19 cellular contexts compared by ENCODE assay signal in the genomic region with DNA sequence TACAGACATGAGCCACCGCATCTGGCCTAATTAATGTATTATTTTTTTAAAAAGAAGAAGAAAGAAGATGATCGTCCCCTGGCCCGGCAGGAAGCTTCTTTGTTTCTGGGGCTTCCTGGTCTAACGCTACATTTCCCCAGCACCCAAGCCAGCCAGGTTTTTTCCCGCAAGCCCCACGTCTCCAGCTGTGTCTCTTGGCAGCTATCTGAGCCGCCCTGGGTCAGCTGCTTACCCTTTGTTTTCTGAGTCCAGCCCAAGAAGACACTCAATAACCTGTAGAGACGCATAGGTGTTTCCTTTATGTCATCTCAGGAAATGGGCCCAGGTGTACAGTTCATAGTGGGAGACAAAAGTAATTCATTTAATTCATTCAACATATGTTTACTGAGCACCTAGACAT.
DNase-seq lines count a peak whose midpoint lies in the region; ATAC-seq, FAIRE-seq and TF ChIP-seq lines count a peak whose summit lies in the region.
"Had no signal": no experiment of that assay in that cellular context is flagged by ENCODE, and none has a peak within 500 bp of the region (broad histone marks: within the 10 kb centered on the region; RNA-seq: fewer than 3 reads in every experiment).

No MANE protein-coding gene starts in this region.

- CTCF ChIA-PET in HEK293 (lab: Yijun Ruan, JAX) = interaction anchor here (0.6 to 1.4 kb wide), 4 partner anchors 31 to 239 kb away, joined by 3 to 5 read pairs (median 3); no protein-coding TSS in a partner anchor
- CTCF ChIA-PET in endothelial cell of umbilical vein (lab: Charles Lee) = interaction anchor here (1.1 to 1.3 kb wide), 3 partner anchors 50 to 240 kb away, joined by 4 to 5 read pairs (median 4); no protein-coding TSS in a partner anchor

- no peak overlapping the region for H3K4me2 ChIP-seq in endothelial cell of umbilical vein (ENCODE audit: insufficient read depth, low read length)

- POLR2A ChIA-PET in HEK293 (lab: Yijun Ruan, JAX) (no interaction called here), endothelial cell of umbilical vein (lab: Charles Lee) (no interaction called here)

- TF ChIP-seq CTCF in left ventricle myocardium inferior (IDR thresholded peaks at IDR 0.05; ENCODE audit: borderline replicate concordance) = no peak
- TF ChIP-seq CTCF in HEK293 (tag by site-specific recombination; IDR thresholded peaks at IDR 0.05) = no peak
- TF ChIP-seq CTCF in endothelial cell of umbilical vein (IDR thresholded peaks at IDR 0.05; ENCODE audit: extremely low read depth in 1 of 2, insufficient read depth in 1 of 2, low read depth in 1 of 2, low read length in 2 of 2) = no peak

- DNase-seq in left ventricle myocardium inferior (no peak), cardiac septum (ENCODE audit: low spot score) (no peak), NCI-H2081 treated with DMSO at 0.1 percent for 48 hours (lab: John Stamatoyannopoulos, UW) (peak; percentile 8), endothelial cell of umbilical vein (ENCODE audit: low read depth, low spot score) (peak; percentile 23), epidermal melanocyte (ENCODE audit: insufficient read length, low spot score) (no peak)
- DNase-seq: ACHN, EL, GF-D8, H7, HFFc6, NCI-H187 treated with DMSO at 0.1 percent for 48 hours, NCI-H510A, NCI-H82, OCI-M1, T-helper 17 cell had no signal

- H2AFZ ChIP-seq in endothelial cell of umbilical vein (ENCODE audit: low read depth, low read length) = no peak overlapping the region

- no peak for FAIRE-seq in endothelial cell of umbilical vein (lab: Jason Lieb, UNC)
- FAIRE-seq: D721Med, RCC 7860 had no signal

- H4K20me1 ChIP-seq in endothelial cell of umbilical vein (replicated peaks; ENCODE audit: control insufficient read depth, extremely low read depth, insufficient read depth, low read length) = no peaks in the 10 kb centered on the region

- no TSS peak for BruUV-seq in endothelial cell of umbilical vein (replicated peaks; lab: Mats Ljungman, UMichigan)

- intact Hi-C loops in left ventricle myocardium inferior (cut with micrococcal nuclease) (no loop called here), cardiac septum (cut with DNase I) (no loop called here), endothelial cell of umbilical vein (cut with micrococcal nuclease) (loop anchor here (5.0 kb wide), 1 partner anchor 197 kb away; no protein-coding TSS in a partner anchor)

- H3K36me3 ChIP-seq in left ventricle myocardium inferior (no peaks in the 10 kb centered on the region), HEK293 (ENCODE audit: control insufficient read depth in 2 of 2, insufficient read depth in 1 of 2, low read length in 2 of 2) (no peaks in the 10 kb centered on the region), endothelial cell of umbilical vein (ENCODE audit: control insufficient read depth in 2 of 2, extremely low read depth in 1 of 2, insufficient read depth in 2 of 2, low read length in 2 of 2) (no peaks in the 10 kb centered on the region)

- H3K4me1 ChIP-seq in left ventricle myocardium inferior (peaks cover 9% of the 10 kb centered on the region), HEK293 (ENCODE audit: control insufficient read depth, insufficient read depth, low read length) (no peaks in the 10 kb centered on the region; the same call in 1 of the 2 replicates), endothelial cell of umbilical vein (ENCODE audit: control insufficient read depth, extremely low read depth, insufficient read depth, low read length) (peaks cover 2% of the 10 kb centered on the region)

- dilution Hi-C loops in endothelial cell of umbilical vein (cut with MboI; ENCODE audit: extremely low pct_ligation_motif_present, low sequenced_read_pairs) = no loop called here

- peak overlapping the region; percentile 36 for H3K27ac ChIP-seq in left ventricle myocardium inferior (replicated peaks)
- H3K27ac ChIP-seq in HEK293 (ENCODE audit: extremely low read depth, low read depth, low read length) = no peak overlapping the region
- no peak overlapping the region for H3K27ac ChIP-seq in endothelial cell of umbilical vein (ENCODE audit: insufficient read depth, low read depth, low read length)

- H3K9ac ChIP-seq in endothelial cell of umbilical vein (replicated peaks; ENCODE audit: extremely low read depth, insufficient read depth, low read length) = no peak overlapping the region

- H3K79me2 ChIP-seq in endothelial cell of umbilical vein (ENCODE audit: control insufficient read depth, insufficient read depth, low read length) = no peaks in the 10 kb centered on the region

- no peaks in the 10 kb centered on the region for H3K9me1 ChIP-seq in endothelial cell of umbilical vein (replicated peaks; ENCODE audit: control insufficient read depth, extremely low read depth, insufficient read depth, low read length)

- ATAC-seq in GM19035 (IDR thresholded peaks at IDR 0.05; ENCODE audit: unreplicated experiment) = no peak
- ATAC-seq: T-helper 17 cell had no signal

- no peak overlapping the region for H3K4me3 ChIP-seq in left ventricle myocardium inferior
- H3K4me3 ChIP-seq in HEK293 (ENCODE audit: low read depth, low read length) = no peak overlapping the region
- no peak overlapping the region for H3K4me3 ChIP-seq in endothelial cell of umbilical vein (replicated peaks in 1 of 3; ENCODE audit: insufficient read depth in 1 of 3, low read depth in 1 of 3, low read length in 3 of 3)

- no peaks in the 10 kb centered on the region for H3K9me3 ChIP-seq in left ventricle myocardium inferior (replicated peaks)
- H3K9me3 ChIP-seq in HEK293 (ENCODE audit: control insufficient read depth, insufficient read depth, low read depth, low read length) = no peaks in the 10 kb centered on the region
- no peaks in the 10 kb centered on the region for H3K9me3 ChIP-seq in endothelial cell of umbilical vein (replicated peaks; ENCODE audit: control insufficient read depth, insufficient read depth, low read length)

- peaks cover 3% of the 10 kb centered on the region for H3K27me3 ChIP-seq in left ventricle myocardium inferior (ENCODE audit: low read depth)
- no peaks in the 10 kb centered on the region for H3K27me3 ChIP-seq in endothelial cell of umbilical vein (ENCODE audit: control insufficient read depth in 2 of 2, insufficient read depth in 2 of 2, low read length in 2 of 2)

- TF ChIP-seq POLR2A in endothelial cell of umbilical vein (IDR thresholded peaks at IDR 0.05; ENCODE audit: low read depth, low read length) = no peak

TF ChIP-seq in HEK293, 187 proteins besides CTCF, POLR2A, EP300 and RAD21:
- TF ChIP-seq ZFHX2 (tag by site-specific recombination; conservative IDR thresholded peaks at IDR 0.05) = no peak
- TF ChIP-seq ZNF664 (tag by site-specific recombination; IDR thresholded peaks at IDR 0.05) = 0 out of 2 replicates have a peak, but pooled peaks have one; percentile 20

TF ChIP-seq in endothelial cell of umbilical vein, 7 proteins besides CTCF, POLR2A, EP300 and RAD21:
- TF ChIP-seq POLR2AphosphoS5 (IDR thresholded peaks at IDR 0.05; ENCODE audit: insufficient read depth, low read depth, low read length) = no peak
- no peak for TF ChIP-seq GATA2 (IDR thresholded peaks at IDR 0.05; ENCODE audit: insufficient read depth, insufficient read length, low read depth, low read length)
- TF ChIP-seq, protein P1, sequence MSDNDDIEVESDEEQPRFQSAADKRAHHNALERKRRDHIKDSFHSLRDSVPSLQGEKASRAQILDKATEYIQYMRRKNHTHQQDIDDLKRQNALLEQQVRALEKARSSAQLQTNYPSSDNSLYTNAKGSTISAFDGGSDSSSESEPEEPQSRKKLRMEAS (IDR thresholded peaks at IDR 0.05; ENCODE audit: insufficient read depth, insufficient read length) = no peak
- no peak for TF ChIP-seq FOS (IDR thresholded peaks at IDR 0.05; ENCODE audit: borderline replicate concordance, insufficient read depth, low read length)
- TF ChIP-seq EZH2 (IDR thresholded peaks at IDR 0.05; ENCODE audit: borderline replicate concordance, low read depth, low read length, severe bottlenecking) = no peak

Comparison
In these comparisons a context has a peak if more than half of its experiments do, and no peak if none do; other contexts are left out.
1. DNase-seq: peak in NCI-H2081 treated with DMSO at 0.1 percent for 48 hours (single experiment) and endothelial cell of umbilical vein (single experiment); none in left ventricle myocardium inferior (single experiment), cardiac septum (single experiment) and epidermal melanocyte (single experiment).